7 cellular contexts compared by ENCODE assay signal in the genomic region with DNA sequence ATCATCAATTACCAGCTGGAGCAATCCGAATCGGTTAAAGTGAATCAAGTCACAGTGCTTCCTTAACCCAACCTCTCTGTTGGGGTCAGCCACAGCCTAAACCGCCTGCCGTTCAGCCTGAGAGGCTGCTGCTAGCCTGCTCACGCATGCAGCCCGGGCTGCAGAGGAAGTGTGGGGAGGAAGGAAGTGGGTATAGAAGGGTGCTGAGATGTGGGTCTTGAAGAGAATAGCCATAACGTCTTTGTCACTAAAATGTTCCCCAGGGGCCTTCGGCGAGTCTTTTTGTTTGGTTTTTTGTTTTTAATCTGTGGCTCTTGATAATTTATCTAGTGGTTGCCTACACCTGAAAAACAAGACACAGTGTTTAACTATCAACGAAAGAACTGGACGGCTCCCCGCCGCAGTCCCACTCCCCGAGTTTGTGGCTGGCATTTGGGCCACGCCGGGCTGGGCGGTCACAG. TPM values are rescaled to one million over a fixed set of nuclear protein-coding genes. Genes with fewer than 3 reads are reported as not detected.
DNase-seq lines count a peak whose midpoint lies in the region; ATAC-seq and TF ChIP-seq lines count a peak whose summit lies in the region.

No MANE protein-coding gene starts in this region.

- intact Hi-C loops in PC-9 (cut with micrococcal nuclease; ENCODE audit: unreplicated experiment) (no loop called here), heart right ventricle (cut with DNase I) (loop anchor here in 1 of 10 donors (5.0 kb wide), 1 partner anchor 354 kb away; no protein-coding TSS in a partner anchor), sigmoid colon (cut with DNase I) (no loop called here)

- POLR2A ChIA-PET in PC-9 (lab: Charles Lee; ENCODE audit: unreplicated experiment): no interaction called here

- H3K9me3 ChIP-seq in PC-9 (ENCODE audit: insufficient read depth, low read depth) (no peaks in the 10 kb centered on the region), heart right ventricle (no peaks in the 10 kb centered on the region), sigmoid colon (no peaks in the 10 kb centered on the region)

- H3K36me3 ChIP-seq in PC-9 (ENCODE audit: low read depth) (no peaks in the 10 kb centered on the region), heart right ventricle (no peaks in the 10 kb centered on the region), sigmoid colon (no peaks in the 10 kb centered on the region)

- CTCF ChIA-PET in PC-9 (lab: Charles Lee): no interaction called here

- H3K4me2 ChIP-seq in PC-9: peak overlapping the region; percentile 17; the same call in 1 of the 2 replicates

- no peaks in the 10 kb centered on the region for H3K9me2 ChIP-seq in PC-9 (ENCODE audit: insufficient read depth)

- WGBS in heart right ventricle, 2 donors: 5 to 6% methylated on average over 17 of the region's 17 CpGs
- WGBS in sigmoid colon, 2 donors: 5 to 21% methylated on average over 17 of the region's 17 CpGs

- H3K4me3 ChIP-seq in PC-9 (no peak overlapping the region), heart right ventricle (peak overlapping the region; percentile 26 to 73 (median 58)), sigmoid colon (peak overlapping the region; percentile 31 to 56 (median 46))

- H3K4me1 ChIP-seq in PC-9 (replicated peaks; ENCODE audit: insufficient read depth) (no peaks in the 10 kb centered on the region), heart right ventricle (peaks cover 0 to 35% (median 15%) of the 10 kb centered on the region in 9 donors), sigmoid colon (peaks cover 0 to 27% (median 17%) of the 10 kb centered on the region in 4 donors)

- H2AFZ ChIP-seq in PC-9: no peak overlapping the region; the same call in 1 of the 2 replicates

- DNase-seq in PC-9: no peak
- peak; percentile 71 for DNase-seq in activated effector memory CD4-positive, alpha-beta T cell treated with Interleukin-2 at 50 U/mL for 16 hours
- peak; percentile 12 to 50 for DNase-seq in heart right ventricle
- peak; percentile 68 for DNase-seq in sigmoid colon
- DNase-seq in NCI-H446 treated with DMSO at 0.1 percent for 48 hours (lab: John Stamatoyannopoulos, UW): no peak

- no peaks in the 10 kb centered on the region for H3F3A ChIP-seq in PC-9 (ENCODE audit: insufficient read depth, low read depth)

- H3K27me3 ChIP-seq in PC-9 (ENCODE audit: insufficient read depth, low read depth) (no peaks in the 10 kb centered on the region), heart right ventricle (peaks cover 0 to 43% (median 30%) of the 10 kb centered on the region in 7 donors), sigmoid colon (peaks cover 0 to 41% (median 5%) of the 10 kb centered on the region in 3 donors)

- H3K79me2 ChIP-seq in PC-9 (ENCODE audit: low read depth): no peaks in the 10 kb centered on the region

- H3K27ac ChIP-seq in PC-9 (no peak overlapping the region), heart right ventricle (peak overlapping the region in 7 of 10 donors; percentile 22 to 92 (median 54)), sigmoid colon (peak overlapping the region; percentile 45 to 63 (median 59))

- TF ChIP-seq CTCF in PC-9 (conservative IDR thresholded peaks at IDR 0.05): no peak
- no peak for TF ChIP-seq CTCF in heart right ventricle (IDR thresholded peaks at IDR 0.05)
- TF ChIP-seq CTCF in sigmoid colon (IDR thresholded peaks at IDR 0.05): no peak

- H4K20me1 ChIP-seq in PC-9 (ENCODE audit: insufficient read depth): no peaks in the 10 kb centered on the region

- TF ChIP-seq EP300 in sigmoid colon (IDR thresholded peaks at IDR 0.05): no peak

- no TSS peak for BruUV-seq in PC-9 (replicated peaks; lab: Mats Ljungman, UMichigan)

- ATAC-seq in GM18870 (IDR thresholded peaks at IDR 0.05; ENCODE audit: unreplicated experiment) (peak; percentile 71), HG02981 (IDR thresholded peaks at IDR 0.05; ENCODE audit: unreplicated experiment) (peak; percentile 70), heart right ventricle (peak; percentile 60 to 87 (median 72))

- TF ChIP-seq POLR2A in sigmoid colon (IDR thresholded peaks at IDR 0.05): no peak

RNA-seq across cellular contexts. Expression of a gene that starts 0.5 kb away (rescaled TPM):
- 0.15 and 0.35 TPM in 2 replicates for total RNA-seq in PC-9 (2021)
- total RNA-seq in heart right ventricle: 1 to 10 TPM in 8 of 10 donors, under 1 TPM in 2; 0.72 to 9.2 (median 1.6) TPM
- polyA plus RNA-seq in heart right ventricle: under 1 TPM; 0.29 to 0.39 TPM
- 10 to 100 TPM in 3 of 4 donors, 1 to 10 TPM in 1; 9.7 to 14.6 (median 11.9) TPM for total RNA-seq in sigmoid colon
- 10 to 100 TPM in 1 of 3 donors, 1 to 10 TPM in 2; 1.8 to 15.6 (median 9.9) TPM for polyA plus RNA-seq in sigmoid colon

Comparison
In these comparisons a context has a peak if more than half of its experiments do, and no peak if none do; other contexts are left out.
1. DNase-seq: peak in activated effector memory CD4-positive, alpha-beta T cell treated with Interleukin-2 at 50 U/mL for 16 hours (single experiment), heart right ventricle (2 of 2) and sigmoid colon (single experiment); none in PC-9 (0 of 2) and NCI-H446 treated with DMSO at 0.1 percent for 48 hours (single experiment).
2. Peak in every context shown above with its lines, with median percentiles within 50 percentile points of each other: ATAC-seq.